In genomic region chr12:113222730-113223531, GRCh38 we compare ENCODE assay signal across 1 cellular context.
TF ChIP-seq lines count a peak whose summit lies in the region.

No MANE protein-coding gene starts in this region.

TF ChIP-seq in HepG2, 621 proteins besides CTCF, POLR2A, EP300 and RAD21 (continued from another document and continues in another):
- TF ChIP-seq HNF1A (IDR thresholded peaks at IDR 0.05; ENCODE audit: low read depth): no peak
- TF ChIP-seq HNF1A (CRISPR knock-in tag; IDR thresholded peaks at IDR 0.05; ENCODE audit: borderline replicate concordance): peak; percentile 33; the same call in 1 of the 2 replicates
- TF ChIP-seq, protein P1, sequence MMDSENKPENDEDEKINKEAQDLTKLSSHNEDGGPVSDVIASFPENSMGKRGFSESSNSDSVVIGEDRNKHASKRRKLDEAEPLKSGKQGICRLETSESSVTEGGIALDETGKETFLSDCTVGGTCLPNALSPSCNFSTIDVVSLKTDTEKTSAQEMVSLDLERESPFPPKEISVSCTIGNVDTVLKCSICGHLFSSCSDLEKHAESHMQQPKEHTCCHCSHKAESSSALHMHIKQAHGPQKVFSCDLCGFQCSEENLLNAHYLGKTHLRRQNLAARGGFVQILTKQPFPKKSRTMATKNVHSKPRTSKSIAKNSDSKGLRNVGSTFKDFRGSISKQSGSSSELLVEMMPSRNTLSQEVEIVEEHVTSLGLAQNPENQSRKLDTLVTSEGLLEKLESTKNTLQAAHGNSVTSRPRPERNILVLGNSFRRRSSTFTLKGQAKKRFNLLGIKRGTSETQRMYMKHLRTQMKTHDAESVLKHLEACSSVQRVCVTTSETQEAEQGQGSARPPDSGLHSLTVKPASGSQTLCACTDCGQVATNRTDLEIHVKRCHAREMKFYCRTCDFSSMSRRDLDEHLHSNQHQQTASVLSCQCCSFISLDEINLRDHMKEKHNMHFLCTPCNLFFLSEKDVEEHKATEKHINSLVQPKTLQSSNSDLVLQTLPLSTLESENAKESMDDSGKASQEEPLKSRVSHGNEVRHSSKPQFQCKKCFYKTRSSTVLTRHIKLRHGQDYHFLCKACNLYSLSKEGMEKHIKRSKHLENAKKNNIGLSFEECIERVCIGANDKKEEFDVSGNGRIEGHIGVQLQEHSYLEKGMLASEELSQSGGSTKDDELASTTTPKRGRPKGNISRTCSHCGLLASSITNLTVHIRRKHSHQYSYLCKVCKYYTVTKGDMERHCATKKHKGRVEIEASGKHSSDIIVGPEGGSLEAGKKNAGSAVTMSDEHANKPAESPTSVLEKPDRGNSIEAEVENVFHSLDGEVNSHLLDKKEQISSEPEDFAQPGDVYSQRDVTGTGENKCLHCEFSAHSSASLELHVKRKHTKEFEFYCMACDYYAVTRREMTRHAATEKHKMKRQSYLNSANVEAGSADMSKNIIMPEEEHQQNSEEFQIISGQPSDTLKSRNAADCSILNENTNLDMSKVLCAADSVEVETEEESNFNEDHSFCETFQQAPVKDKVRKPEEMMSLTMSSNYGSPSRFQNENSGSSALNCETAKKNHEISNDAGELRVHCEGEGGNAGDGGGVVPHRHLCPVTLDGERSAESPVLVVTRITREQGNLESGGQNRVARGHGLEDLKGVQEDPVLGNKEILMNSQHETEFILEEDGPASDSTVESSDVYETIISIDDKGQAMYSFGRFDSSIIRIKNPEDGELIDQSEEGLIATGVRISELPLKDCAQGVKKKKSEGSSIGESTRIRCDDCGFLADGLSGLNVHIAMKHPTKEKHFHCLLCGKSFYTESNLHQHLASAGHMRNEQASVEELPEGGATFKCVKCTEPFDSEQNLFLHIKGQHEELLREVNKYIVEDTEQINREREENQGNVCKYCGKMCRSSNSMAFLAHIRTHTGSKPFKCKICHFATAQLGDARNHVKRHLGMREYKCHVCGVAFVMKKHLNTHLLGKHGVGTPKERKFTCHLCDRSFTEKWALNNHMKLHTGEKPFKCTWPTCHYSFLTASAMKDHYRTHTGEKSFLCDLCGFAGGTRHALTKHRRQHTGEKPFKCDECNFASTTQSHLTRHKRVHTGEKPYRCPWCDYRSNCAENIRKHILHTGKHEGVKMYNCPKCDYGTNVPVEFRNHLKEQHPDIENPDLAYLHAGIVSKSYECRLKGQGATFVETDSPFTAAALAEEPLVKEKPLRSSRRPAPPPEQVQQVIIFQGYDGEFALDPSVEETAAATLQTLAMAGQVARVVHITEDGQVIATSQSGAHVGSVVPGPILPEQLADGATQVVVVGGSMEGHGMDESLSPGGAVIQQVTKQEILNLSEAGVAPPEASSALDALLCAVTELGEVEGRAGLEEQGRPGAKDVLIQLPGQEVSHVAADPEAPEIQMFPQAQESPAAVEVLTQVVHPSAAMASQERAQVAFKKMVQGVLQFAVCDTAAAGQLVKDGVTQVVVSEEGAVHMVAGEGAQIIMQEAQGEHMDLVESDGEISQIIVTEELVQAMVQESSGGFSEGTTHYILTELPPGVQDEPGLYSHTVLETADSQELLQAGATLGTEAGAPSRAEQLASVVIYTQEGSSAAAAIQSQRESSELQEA (CRISPR knock-in tag; IDR thresholded peaks at IDR 0.05; ENCODE audit: not compliant biosample characterization): no peak
- peak; percentile 94 for TF ChIP-seq ZNF362 (CRISPR knock-in tag; IDR thresholded peaks at IDR 0.05; ENCODE audit: borderline replicate concordance)
- no peak for TF ChIP-seq SNRNP70 (IDR thresholded peaks at IDR 0.05; ENCODE audit: low read depth, low read length)
- TF ChIP-seq, protein P2, sequence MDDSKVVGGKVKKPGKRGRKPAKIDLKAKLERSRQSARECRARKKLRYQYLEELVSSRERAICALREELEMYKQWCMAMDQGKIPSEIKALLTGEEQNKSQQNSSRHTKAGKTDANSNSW (CRISPR knock-in tag; IDR thresholded peaks at IDR 0.05; ENCODE audit: borderline replicate concordance): no peak
- TF ChIP-seq ZSCAN29 (CRISPR knock-in tag; conservative IDR thresholded peaks at IDR 0.05): 0 out of 2 replicates have a peak, but pooled peaks have one; percentile 69
- peak; percentile 37; the same call in 1 of the 2 replicates for TF ChIP-seq ZMYM3 (CRISPR knock-in tag; IDR thresholded peaks at IDR 0.05)
- TF ChIP-seq ZFP1 (CRISPR knock-in tag; IDR thresholded peaks at IDR 0.05): no peak
- TF ChIP-seq, protein P3, sequence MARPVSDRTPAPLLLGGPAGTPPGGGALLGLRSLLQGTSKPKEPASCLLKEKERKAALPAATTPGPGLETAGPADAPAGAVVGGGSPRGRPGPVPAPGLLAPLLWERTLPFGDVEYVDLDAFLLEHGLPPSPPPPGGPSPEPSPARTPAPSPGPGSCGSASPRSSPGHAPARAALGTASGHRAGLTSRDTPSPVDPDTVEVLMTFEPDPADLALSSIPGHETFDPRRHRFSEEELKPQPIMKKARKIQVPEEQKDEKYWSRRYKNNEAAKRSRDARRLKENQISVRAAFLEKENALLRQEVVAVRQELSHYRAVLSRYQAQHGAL (CRISPR knock-in tag; IDR thresholded peaks at IDR 0.05; ENCODE audit: not compliant biosample characterization): no peak
- peak; percentile 44; the same call in 1 of the 2 replicates for TF ChIP-seq MED1 (CRISPR knock-in tag; IDR thresholded peaks at IDR 0.05)
- no peak for TF ChIP-seq KAT8 (CRISPR knock-in tag; IDR thresholded peaks at IDR 0.05)
- no peak for TF ChIP-seq PHF20 (CRISPR knock-in tag; IDR thresholded peaks at IDR 0.05)
- TF ChIP-seq HDAC1 (CRISPR knock-in tag; IDR thresholded peaks at IDR 0.05): peak; percentile 66
- TF ChIP-seq FOXP1 (IDR thresholded peaks at IDR 0.05): no peak
- peak; percentile 34; the same call in 1 of the 2 replicates for TF ChIP-seq FOXP1 (CRISPR knock-in tag; IDR thresholded peaks at IDR 0.05)
- no peak for TF ChIP-seq MXD4 (CRISPR knock-in tag; IDR thresholded peaks at IDR 0.05)
- no peak for TF ChIP-seq SP5 (CRISPR knock-in tag; IDR thresholded peaks at IDR 0.05; ENCODE audit: borderline replicate concordance, low read depth)
- peak; percentile 81 for TF ChIP-seq GATAD2A (CRISPR knock-in tag; IDR thresholded peaks at IDR 0.05)
- no peak for TF ChIP-seq ZNF546 (CRISPR knock-in tag; conservative IDR thresholded peaks at IDR 0.05)
- no peak for TF ChIP-seq ZNF589 (CRISPR knock-in tag; conservative IDR thresholded peaks at IDR 0.05)
- TF ChIP-seq ZNF761 (CRISPR knock-in tag; conservative IDR thresholded peaks at IDR 0.05): no peak; the same call in 1 of the 2 replicates
- no peak for TF ChIP-seq ZNF766 (CRISPR knock-in tag; IDR thresholded peaks at IDR 0.05; ENCODE audit: borderline replicate concordance)
- peak; percentile 82; the same call in 1 of the 2 replicates for TF ChIP-seq HNF4G (IDR thresholded peaks at IDR 0.05; ENCODE audit: borderline replicate concordance, low read depth, low read length)
- TF ChIP-seq HNF4G (CRISPR knock-in tag; IDR thresholded peaks at IDR 0.05; ENCODE audit: borderline replicate concordance, low read depth): peak; percentile 68; the same call in 1 of the 2 replicates
- no peak for TF ChIP-seq ZNF317 (CRISPR knock-in tag; IDR thresholded peaks at IDR 0.05)
- TF ChIP-seq, protein P4, sequence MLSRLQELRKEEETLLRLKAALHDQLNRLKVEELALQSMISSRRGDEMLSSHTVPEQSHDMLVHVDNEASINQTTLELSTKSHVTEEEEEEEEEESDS (CRISPR knock-in tag; IDR thresholded peaks at IDR 0.05; ENCODE audit: borderline replicate concordance): no peak
- peak; percentile 52; the same call in 1 of the 2 replicates for TF ChIP-seq NR2F6 (IDR thresholded peaks at IDR 0.05)
- TF ChIP-seq NR2F6 (CRISPR knock-in tag; IDR thresholded peaks at IDR 0.05): 0 out of 2 replicates have a peak, but pooled peaks have one; percentile 43
- no peak for TF ChIP-seq NFRKB (IDR thresholded peaks at IDR 0.05)
- 0 out of 4 replicates have a peak, but pooled peaks of 1 of the 2 experiments have one; percentile 4 for TF ChIP-seq KLF16 (CRISPR knock-in tag; IDR thresholded peaks at IDR 0.05)
- TF ChIP-seq ZNF629 (CRISPR knock-in tag; conservative IDR thresholded peaks at IDR 0.05): no peak; the same call in 1 of the 2 replicates
- TF ChIP-seq ZNF530 (CRISPR knock-in tag; IDR thresholded peaks at IDR 0.05; ENCODE audit: low read depth): no peak
- peak; percentile 73 for TF ChIP-seq ARID5B (CRISPR knock-in tag; IDR thresholded peaks at IDR 0.05)
- TF ChIP-seq ZNF333 (CRISPR knock-in tag; IDR thresholded peaks at IDR 0.05; ENCODE audit: borderline replicate concordance): no peak
- TF ChIP-seq HMGXB3 (CRISPR knock-in tag; IDR thresholded peaks at IDR 0.05; ENCODE audit: borderline replicate concordance): 0 out of 2 replicates have a peak, but pooled peaks have one; percentile 17
- TF ChIP-seq KMT2B (CRISPR knock-in tag; IDR thresholded peaks at IDR 0.05): no peak
